ENCODE assay signal across 20 cellular contexts in genomic region chr11:46611526-46612304, GRCh38. TPM values are rescaled to one million over a fixed set of nuclear protein-coding genes. Genes with fewer than 3 reads are reported as not detected.
DNase-seq lines count a peak whose midpoint lies in the region; ATAC-seq and TF ChIP-seq lines count a peak whose summit lies in the region.
"Had no signal": no experiment of that assay in that cellular context is flagged by ENCODE, and none has a peak within 500 bp of the region (broad histone marks: within the 10 kb centered on the region; RNA-seq: fewer than 3 reads in every experiment).

No MANE protein-coding gene starts in this region.

- H3K4me3 Mint-ChIP-seq in Caco-2 (ENCODE audit: unreplicated experiment) (no peak overlapping the region), osteocyte (ENCODE audit: unreplicated experiment) (no peak overlapping the region)
- H3K4me3 Mint-ChIP-seq: activated T-cell treated with anti-CD3 and anti-CD28 coated beads, Interleukin-2, amount 50 U/mL, for 72 hours; H9 had no signal

- no peaks in the 10 kb centered on the region for H3K36me3 ChIP-seq in Caco-2 (ENCODE audit: control insufficient read depth, insufficient read depth, low read length)
- H3K36me3 ChIP-seq: neutrophil had no signal

- H3K9me3 Mint-ChIP-seq in Caco-2 (ENCODE audit: unreplicated experiment) (no peaks in the 10 kb centered on the region), osteocyte (ENCODE audit: unreplicated experiment) (no peaks in the 10 kb centered on the region)
- H3K9me3 Mint-ChIP-seq: activated naive CD4-positive, alpha-beta T cell treated with anti-CD3 and anti-CD28 coated beads, Interleukin-2, amount 50 U/mL, for 72 hours; activated T-cell treated with anti-CD3 and anti-CD28 coated beads, Interleukin-2, amount 50 U/mL, for 72 hours; H9 had no signal

- peak overlapping the region; percentile 4 to 97 (median 84) for H3K27ac ChIP-seq in dorsolateral prefrontal cortex
- H3K27ac ChIP-seq: body of pancreas, neutrophil had no signal

- CTCF ChIA-PET in Caco-2 (lab: Charles Lee), result no interaction called here

- peak; percentile 60 for ATAC-seq in left lobe of liver
- ATAC-seq: activated naive CD4-positive, alpha-beta T cell treated with anti-CD3 and anti-CD28 coated beads, Interleukin-2, amount 50 U/mL, for 72 hours; activated T-cell treated with anti-CD3 and anti-CD28 coated beads, Interleukin-2, amount 50 U/mL, for 72 hours; body of pancreas had no signal

- H3K27ac Mint-ChIP-seq in Caco-2 (ENCODE audit: unreplicated experiment), result no peak overlapping the region
- no peak overlapping the region for H3K27ac Mint-ChIP-seq in osteocyte (ENCODE audit: unreplicated experiment)
- H3K27ac Mint-ChIP-seq: activated naive CD4-positive, alpha-beta T cell treated with anti-CD3 and anti-CD28 coated beads, Interleukin-2, amount 50 U/mL, for 72 hours; activated T-cell treated with anti-CD3 and anti-CD28 coated beads, Interleukin-2, amount 50 U/mL, for 72 hours; H9 had no signal

- peaks cover 11% of the 10 kb centered on the region for H3K4me1 ChIP-seq in Caco-2

- H3K4me1 Mint-ChIP-seq in Caco-2 (ENCODE audit: low read depth, unreplicated experiment) (peaks cover 18% of the 10 kb centered on the region), osteocyte (ENCODE audit: unreplicated experiment) (peaks cover 16% of the 10 kb centered on the region)

- H3K4me3 ChIP-seq in dorsolateral prefrontal cortex (peak overlapping the region in 29 of 59 donors; percentile 0 to 49 (median 18)), Caco-2 (ENCODE audit: low read depth, low read length) (no peak overlapping the region)
- H3K4me3 ChIP-seq: body of pancreas had no signal

- intact Hi-C loops in dorsolateral prefrontal cortex (cut with DNase I) (loop anchor here (10.0 kb wide), 1 partner anchor 227 kb away; the partner anchor contains the start of gene MDK (in 2 of the 2)), Caco-2 (cut with micrococcal nuclease; ENCODE audit: unreplicated experiment) (no loop called here)

- TF ChIP-seq CTCF in dorsolateral prefrontal cortex (IDR thresholded peaks at IDR 0.05 in 54 of 56, conservative IDR thresholded peaks at IDR 0.05 in 2 of 56; ENCODE audit: low read depth in 1 of 56, partially characterized antibody in 56 of 56) (no peak), Caco-2 (IDR thresholded peaks at IDR 0.05; ENCODE audit: insufficient read depth in 1 of 2, low read depth in 1 of 2, low read length in 1 of 2, severe bottlenecking in 1 of 2, unreplicated experiment in 1 of 2) (no peak), osteocyte (IDR thresholded peaks at IDR 0.05) (no peak)

- DNase-seq in NK-92 treated with Interleukin-12 subunit alpha and Interleukin-12 subunit beta, amount 100 ng/mL, for 24 hours (lab: John Stamatoyannopoulos, UW), result peak; percentile 14
- DNase-seq in NK-92 (lab: John Stamatoyannopoulos, UW; ENCODE audit: unreplicated experiment) (no peak), dorsolateral prefrontal cortex (no peak), left lobe of liver (ENCODE audit: low spot score) (peak; percentile 28), globus pallidus (ENCODE audit: low spot score) (no peak), Caco-2 (no peak), AG08396 (ENCODE audit: low spot score) (no peak), osteocyte (ENCODE audit: extremely low spot score, unreplicated experiment) (no peak)
- DNase-seq: 8988T; activated CD4-positive, alpha-beta T cell treated with anti-CD3 and anti-CD28 coated beads for 1 hour; activated T-cell treated with anti-CD3 and anti-CD28 coated beads, Interleukin-2, amount 50 U/mL, for 72 hours; body of pancreas; C1 segment of cervical spinal cord; DMS 273 treated with DMSO at 0.1 percent for 48 hours; H9; NCI-H1436 treated with DMSO at 0.1 percent for 48 hours; NCI-H2171; trophoblast cell had no signal

- H3K36me3 Mint-ChIP-seq in Caco-2 (ENCODE audit: insufficient read depth, unreplicated experiment) (no peaks in the 10 kb centered on the region), osteocyte (ENCODE audit: unreplicated experiment) (no peaks in the 10 kb centered on the region)
- H3K36me3 Mint-ChIP-seq: activated naive CD4-positive, alpha-beta T cell treated with anti-CD3 and anti-CD28 coated beads, Interleukin-2, amount 50 U/mL, for 72 hours had no signal

- H3K27me3 Mint-ChIP-seq in Caco-2 (ENCODE audit: insufficient read depth, unreplicated experiment), result no peaks in the 10 kb centered on the region
- no peaks in the 10 kb centered on the region for H3K27me3 Mint-ChIP-seq in osteocyte (ENCODE audit: unreplicated experiment)

- no peaks in the 10 kb centered on the region for H3K9me3 ChIP-seq in Caco-2
- H3K9me3 ChIP-seq: body of pancreas, neutrophil had no signal

- BruUV-seq in Caco-2 (replicated peaks; lab: Mats Ljungman, UMichigan), result no TSS peak

- POLR2A ChIA-PET in Caco-2 (lab: Charles Lee), result interaction anchor here (0.6 to 0.7 kb wide), 2 partner anchors 18 to 63 kb away, joined by 3 to 5 read pairs; no protein-coding TSS in a partner anchor

- no peaks in the 10 kb centered on the region for H3K27me3 ChIP-seq in dorsolateral prefrontal cortex
- H3K27me3 ChIP-seq in Caco-2 (replicated peaks; ENCODE audit: control insufficient read depth, insufficient read depth, low read length), result no peaks in the 10 kb centered on the region
- H3K27me3 ChIP-seq: body of pancreas, neutrophil had no signal

RNA-seq across cellular contexts. Expression of gene HARBI1, which starts 5.3 kb away (rescaled TPM):
- 10 to 100 TPM in 23 of 120 experiments, 1 to 10 TPM in 97; 4.5 to 29.2 (median 8.0) TPM for total RNA-seq in dorsolateral prefrontal cortex
- 2.8 TPM for total RNA-seq in left lobe of liver
- 7.6 and 9.1 TPM in 2 replicates for total RNA-seq in Caco-2 (2022)
- total RNA-seq in osteocyte, result 6.1 and 6.7 TPM in 2 replicates

RNA-seq across cellular contexts. Expression of gene ATG13, which starts 5.6 kb away (rescaled TPM):
- total RNA-seq in dorsolateral prefrontal cortex (100 to 1,000 TPM; 107 to 201 (median 150) TPM), left lobe of liver (43.0 TPM), Caco-2 (2022) (75.9 and 101 TPM in 2 replicates), osteocyte (87.2 and 88.6 TPM in 2 replicates)

RNA-seq across cellular contexts. Expression of gene AMBRA1, which starts 17.9 kb away (rescaled TPM):
- total RNA-seq in dorsolateral prefrontal cortex (10 to 100 TPM; 38.0 to 80.2 (median 50.1) TPM), left lobe of liver (14.7 TPM), Caco-2 (2022) (48.1 and 51.5 TPM in 2 replicates), osteocyte (32.1 and 37.7 TPM in 2 replicates)

Comparison
In these comparisons a context has a peak if more than half of its experiments do, and no peak if none do; other contexts are left out.
1. DNase-seq: peak in NK-92 treated with Interleukin-12 subunit alpha and Interleukin-12 subunit beta, amount 100 ng/mL, for 24 hours (single experiment) and left lobe of liver (single experiment); none in NK-92 (single experiment), dorsolateral prefrontal cortex (0 of 10), globus pallidus (single experiment), Caco-2 (0 of 2), AG08396 (single experiment) and osteocyte (single experiment).